In genomic region chr7:69837387-69838068, GRCh38 we compare ENCODE assay signal across 18 cellular contexts.
A peak's percentile ranks its signal among the peaks of the same experiment; 100 is the strongest.
DNase-seq lines count a peak whose midpoint lies in the region; ATAC-seq lines count a peak whose summit lies in the region.
"Had no signal": no experiment of that assay in that cellular context is flagged by ENCODE, and none has a peak within 500 bp of the region (broad histone marks: within the 10 kb centered on the region; RNA-seq: fewer than 3 reads in every experiment).

No MANE protein-coding gene starts in this region.

- peaks cover 4% of the 10 kb centered on the region for H3K27me3 Mint-ChIP-seq in activated naive CD4-positive, alpha-beta T cell treated with anti-CD3 and anti-CD28 coated beads for 36 hours (ENCODE audit: low read depth)

- ATAC-seq in GM21737 (IDR thresholded peaks at IDR 0.05; ENCODE audit: unreplicated experiment) (no peak), HG03378 (IDR thresholded peaks at IDR 0.05; ENCODE audit: unreplicated experiment) (no peak)
- ATAC-seq: T-cell had no signal

- H3K4me3 Mint-ChIP-seq in activated naive CD4-positive, alpha-beta T cell treated with anti-CD3 and anti-CD28 coated beads for 36 hours: no peak overlapping the region
- H3K4me3 Mint-ChIP-seq: neural crest cell, T-cell had no signal

- no peaks in the 10 kb centered on the region for H3K36me3 Mint-ChIP-seq in activated naive CD4-positive, alpha-beta T cell treated with anti-CD3 and anti-CD28 coated beads for 36 hours (ENCODE audit: low read depth)
- H3K36me3 Mint-ChIP-seq: T-cell had no signal

- H3K4me1 Mint-ChIP-seq in activated naive CD4-positive, alpha-beta T cell treated with anti-CD3 and anti-CD28 coated beads for 36 hours (ENCODE audit: low read depth): no peaks in the 10 kb centered on the region
- H3K4me1 Mint-ChIP-seq: T-cell had no signal

- H3K27ac ChIP-seq in SJCRH30: peak overlapping the region; percentile 28
- H3K27ac ChIP-seq: BLaER1, vagina had no signal

- no peak overlapping the region for H3K27ac Mint-ChIP-seq in activated naive CD4-positive, alpha-beta T cell treated with anti-CD3 and anti-CD28 coated beads for 36 hours
- H3K27ac Mint-ChIP-seq: T-cell had no signal

- no peaks in the 10 kb centered on the region for H3K27me3 ChIP-seq in SJCRH30
- H3K27me3 ChIP-seq: BLaER1, vagina had no signal

- peaks cover 40% of the 10 kb centered on the region for H3K4me1 ChIP-seq in SJCRH30
- H3K4me1 ChIP-seq: vagina had no signal

- no peaks in the 10 kb centered on the region for H3K9me3 ChIP-seq in SJCRH30 (replicated peaks)
- H3K9me3 ChIP-seq: BLaER1, vagina had no signal

- CTCF ChIA-PET in activated naive CD4-positive, alpha-beta T cell treated with anti-CD3 and anti-CD28 coated beads for 36 hours (lab: Charles Lee): no interaction called here

- no peak overlapping the region for H3K4me3 ChIP-seq in SJCRH30
- H3K4me3 ChIP-seq: BLaER1, vagina had no signal

- DNase-seq in DMS153 treated with DMSO at 0.1 percent for 48 hours (lab: John Stamatoyannopoulos, UW; ENCODE audit: unreplicated experiment): peak; percentile 45
- DNase-seq in NCI-H146 (lab: John Stamatoyannopoulos, UW): peak; percentile 99
- DNase-seq in SJCRH30: peak; percentile 73 to 80
- DNase-seq in iris pigment epithelial cell (ENCODE audit: low read depth): peak; percentile 12
- no peak for DNase-seq in activated naive CD4-positive, alpha-beta T cell treated with anti-CD3 and anti-CD28 coated beads for 36 hours
- no peak for DNase-seq in EL
- DNase-seq: activated CD4-positive, alpha-beta T cell treated with anti-CD3 and anti-CD28 coated beads, Interleukin-2, amount 50 U/mL, for 48 hours; activated effector memory CD4-positive, alpha-beta T cell treated with anti-CD3 and anti-CD28 coated beads, Interleukin-2, amount 50 U/mL, for 16 hours; caudate nucleus; erythroblast; GOT3; stimulated activated CD8-positive, alpha-beta memory T cell treated with anti-CD3 and anti-CD28 coated beads, Interleukin-4, amount 100 ng/mL, for 48 hours; T-cell had no signal

- intact Hi-C loops in activated naive CD4-positive, alpha-beta T cell treated with anti-CD3 and anti-CD28 coated beads for 36 hours (cut with micrococcal nuclease): no loop called here

- no peaks in the 10 kb centered on the region for H3K36me3 ChIP-seq in SJCRH30
- H3K36me3 ChIP-seq: vagina had no signal

- no peaks in the 10 kb centered on the region for H3K9me3 Mint-ChIP-seq in activated naive CD4-positive, alpha-beta T cell treated with anti-CD3 and anti-CD28 coated beads for 36 hours
- H3K9me3 Mint-ChIP-seq: neural crest cell, T-cell had no signal

Comparison
In these comparisons a context has a peak if more than half of its experiments do, and no peak if none do; other contexts are left out.
1. DNase-seq: peak in DMS153 treated with DMSO at 0.1 percent for 48 hours (single experiment), NCI-H146 (single experiment), SJCRH30 (2 of 2) and iris pigment epithelial cell (single experiment); none in activated naive CD4-positive, alpha-beta T cell treated with anti-CD3 and anti-CD28 coated beads for 36 hours (single experiment) and EL (single experiment).